Comparison of ENCODE assay signal across 8 cellular contexts in genomic region chrX:40170830-40171512, GRCh38.
DNase-seq lines count a peak whose midpoint lies in the region; ATAC-seq and TF ChIP-seq lines count a peak whose summit lies in the region.

No MANE protein-coding gene starts in this region.

- peaks cover 60% of the 10 kb centered on the region for H3K27me3 ChIP-seq in osteoblast (ENCODE audit: insufficient read depth, low read length)

- H3K27ac Mint-ChIP-seq in Calu3 (ENCODE audit: unreplicated experiment) (no peak overlapping the region), chondrocyte (ENCODE audit: unreplicated experiment) (peak overlapping the region; percentile 51)

- peak overlapping the region; percentile 82 for H3K27ac ChIP-seq in osteoblast (ENCODE audit: low read depth, low read length)

- H3K4me2 ChIP-seq in osteoblast (ENCODE audit: insufficient read depth, low read length): peak overlapping the region; percentile 81

- BruUV-seq in Calu3 (replicated peaks; lab: Mats Ljungman, UMichigan): no TSS peak

- no peaks in the 10 kb centered on the region for H3K79me2 ChIP-seq in osteoblast (ENCODE audit: insufficient read depth, low read length)

- CTCF ChIA-PET in Calu3 (lab: Charles Lee): interaction anchor here (0.7 to 0.8 kb wide), 2 partner anchors 63 to 91 kb away, joined by 3 to 6 read pairs; no protein-coding TSS in a partner anchor

- peaks cover 29% of the 10 kb centered on the region for H3K36me3 Mint-ChIP-seq in Calu3 (ENCODE audit: insufficient read depth, unreplicated experiment)
- no peaks in the 10 kb centered on the region for H3K36me3 Mint-ChIP-seq in chondrocyte (ENCODE audit: low read depth)

- intact Hi-C loops in Calu3 (cut with micrococcal nuclease; ENCODE audit: unreplicated experiment): loop anchor here (5.0 to 10.0 kb wide), 5 partner anchors 96 to 906 kb away; no protein-coding TSS in a partner anchor

- DNase-seq in Calu3 (no peak), NCI-H1092 (lab: John Stamatoyannopoulos, UW) (peak; percentile 57), chondrocyte (ENCODE audit: low spot score) (peak; percentile 37), osteoblast (ENCODE audit: insufficient read length, low spot score, missing footprints) (peak; percentile 83), NCI-H187 treated with DMSO at 0.1 percent for 48 hours (lab: John Stamatoyannopoulos, UW) (no peak), dedifferentiated amniotic fluid mesenchymal stem cell (ENCODE audit: extremely low spot score) (no peak), DMS 273 treated with DMSO at 0.1 percent for 48 hours (lab: John Stamatoyannopoulos, UW) (no peak)

- no peak overlapping the region for H2AFZ ChIP-seq in osteoblast (ENCODE audit: low read length)

- peaks cover 45% of the 10 kb centered on the region for H3K4me1 Mint-ChIP-seq in Calu3 (ENCODE audit: low read depth, unreplicated experiment)
- peaks cover 53% of the 10 kb centered on the region for H3K4me1 Mint-ChIP-seq in chondrocyte (ENCODE audit: low read depth)

- H3K4me3 ChIP-seq in osteoblast (ENCODE audit: insufficient read depth, low read length): peak overlapping the region; percentile 71

- no peaks in the 10 kb centered on the region for H3K9me3 ChIP-seq in osteoblast (ENCODE audit: low read depth, low read length)

- H3K4me1 ChIP-seq in osteoblast (ENCODE audit: insufficient read depth, low read length): peaks cover 34% of the 10 kb centered on the region

- no peaks in the 10 kb centered on the region for H3K36me3 ChIP-seq in osteoblast (ENCODE audit: insufficient read depth, low read length)

- H3K4me3 Mint-ChIP-seq in Calu3 (ENCODE audit: low read depth, unreplicated experiment) (peak overlapping the region; percentile 77), chondrocyte (ENCODE audit: unreplicated experiment) (peak overlapping the region; percentile 57)

- TF ChIP-seq CTCF in Calu3 (IDR thresholded peaks at IDR 0.05; ENCODE audit: unreplicated experiment) (no peak), chondrocyte (IDR thresholded peaks at IDR 0.05) (no peak), osteoblast (IDR thresholded peaks at IDR 0.05; ENCODE audit: extremely low read depth, low read depth, low read length) (no peak)

- peaks cover 9% of the 10 kb centered on the region for H3K27me3 Mint-ChIP-seq in Calu3 (ENCODE audit: unreplicated experiment)
- no peaks in the 10 kb centered on the region for H3K27me3 Mint-ChIP-seq in chondrocyte (ENCODE audit: low read depth)

- H4K20me1 ChIP-seq in osteoblast (ENCODE audit: insufficient read depth, low read length): no peaks in the 10 kb centered on the region

- ATAC-seq in HG03196 (IDR thresholded peaks at IDR 0.05; ENCODE audit: unreplicated experiment): no peak

- H3K9me3 Mint-ChIP-seq in Calu3 (ENCODE audit: low read depth, unreplicated experiment) (no peaks in the 10 kb centered on the region), chondrocyte (ENCODE audit: low read depth) (no peaks in the 10 kb centered on the region)

Comparison
In these comparisons a context has a peak if more than half of its experiments do, and no peak if none do; other contexts are left out.
1. DNase-seq: peak in NCI-H1092 (single experiment), chondrocyte (single experiment) and osteoblast (single experiment); none in Calu3 (single experiment), NCI-H187 treated with DMSO at 0.1 percent for 48 hours (single experiment), dedifferentiated amniotic fluid mesenchymal stem cell (single experiment) and DMS 273 treated with DMSO at 0.1 percent for 48 hours (single experiment).